In genomic region chr12:53718567-53718966, GRCh38 we compare ENCODE assay signal across 2 cellular contexts. TPM values are rescaled to one million over a fixed set of nuclear protein-coding genes. Genes with fewer than 3 reads are reported as not detected.
"Had no signal": no experiment of that assay in that cellular context is flagged by ENCODE, and none has a peak within 500 bp of the region (broad histone marks: within the 10 kb centered on the region; RNA-seq: fewer than 3 reads in every experiment).

No MANE protein-coding gene starts in this region.

RNA-seq across cellular contexts. Expression of gene CISTR, which starts 33.2 kb away (rescaled TPM):
- total RNA-seq: G401, GM12878 had no signal
